In genomic region chr7:45061352-45061751, GRCh38 we compare ENCODE assay signal across 22 cellular contexts. TPM values are rescaled to one million over a fixed set of nuclear protein-coding genes. Genes with fewer than 3 reads are reported as not detected.
DNase-seq lines count a peak whose midpoint lies in the region; ATAC-seq and TF ChIP-seq lines count a peak whose summit lies in the region.
"Had no signal": no experiment of that assay in that cellular context is flagged by ENCODE, and none has a peak within 500 bp of the region (broad histone marks: within the 10 kb centered on the region; RNA-seq: fewer than 3 reads in every experiment).

No MANE protein-coding gene starts in this region.

- WGBS in prostate gland = 95% methylated on average over 2 of the region's 2 CpGs

- TF ChIP-seq CTCF in activated B cell treated with CpG ODN at 0.5 μM for 24 hours (IDR thresholded peaks at IDR 0.05) (no peak), foreskin fibroblast (IDR thresholded peaks at IDR 0.05; ENCODE audit: low read depth, low read length) (no peak), prostate gland (IDR thresholded peaks at IDR 0.05) (no peak)

- H3K4me3 ChIP-seq in foreskin fibroblast (ENCODE audit: low read depth in 1 of 2, low read length in 2 of 2) (no peak overlapping the region), prostate gland (no peak overlapping the region)
- H3K4me3 ChIP-seq: esophagus muscularis mucosa, gastrocnemius medialis had no signal

- H3K9me3 ChIP-seq in prostate gland = no peaks in the 10 kb centered on the region
- H3K9me3 ChIP-seq: esophagus muscularis mucosa, gastrocnemius medialis, SK-N-SH had no signal

- POLR2A ChIA-PET in activated B cell treated with CpG ODN at 0.5 μM for 24 hours (lab: Charles Lee) = interaction anchor here (0.7 to 1.3 kb wide), 4 partner anchors 25 to 83 kb away, joined by 3 to 7 read pairs (median 5); partner anchors contain the start of genes MYO1G and TBRG4

- peaks cover 0 to 5% of the 10 kb centered on the region in 2 donors for H3K9me3 Mint-ChIP-seq in activated naive CD4-positive, alpha-beta T cell treated with anti-CD3 and anti-CD28 coated beads, Interleukin-2, amount 50 U/mL, for 72 hours
- no peaks in the 10 kb centered on the region for H3K9me3 Mint-ChIP-seq in activated B cell treated with CpG ODN at 0.5 μM for 24 hours
- H3K9me3 Mint-ChIP-seq in dendritic cell treated with granulocyte-macrophage colony-stimulating factor and Interleukin-4, amounts not matched to agents 40 ng/mL and 50 ng/mL, for 4 days = no peaks in the 10 kb centered on the region
- H3K9me3 Mint-ChIP-seq in stimulated activated effector memory CD8-positive, alpha-beta T cell treated with anti-CD3 and anti-CD28 coated beads, Interleukin-12 subunit alpha, Interleukin-12 subunit beta, amount 100 ng/mL, for 72 hours = no peaks in the 10 kb centered on the region

- DNase-seq in activated naive CD4-positive, alpha-beta T cell treated with anti-CD3 and anti-CD28 coated beads, Interleukin-2, amount 50 U/mL, for 72 hours (ENCODE audit: low spot score in 2 of 2) = no peak
- DNase-seq in activated naive CD4-positive, alpha-beta T cell treated with anti-CD3 and anti-CD28 coated beads, Interleukin-2, amount 50 U/mL, for 16 hours = no peak
- DNase-seq in activated B cell treated with CpG ODN at 0.5 μM for 24 hours (no peak), foreskin fibroblast (no peak), DMS79 (lab: John Stamatoyannopoulos, UW) (no peak), prostate gland (ENCODE audit: low spot score) (no peak)
- DNase-seq in stimulated activated effector memory CD8-positive, alpha-beta T cell treated with anti-CD3 and anti-CD28 coated beads, Interleukin-12 subunit alpha, Interleukin-12 subunit beta, amount 100 ng/mL, for 72 hours (ENCODE audit: low spot score in 2 of 2) = no peak
- DNase-seq: CD4-positive, alpha-beta memory T cell; effector CD8-positive, alpha-beta T cell; gastrocnemius medialis; GF-D8; hippocampal formation; KBM-7; NCI-H1694; NCI-H2171; NCI-H526; RPMI8226; SK-N-SH; stimulated activated CD4-positive, alpha-beta T cell treated with anti-CD3 and anti-CD28 coated beads, Interleukin-1b, Interleukin-23, amount 100 ng/mL, for 48 hours; stimulated activated naive CD4-positive, alpha-beta T cell had no signal

- peak in 1 of 2 donors; percentile 60 for ATAC-seq in activated naive CD4-positive, alpha-beta T cell treated with anti-CD3 and anti-CD28 coated beads, Interleukin-2, amount 50 U/mL, for 72 hours
- no peak for ATAC-seq in activated B cell treated with CpG ODN at 0.5 μM for 24 hours (ENCODE audit: low read depth)
- no peak for ATAC-seq in stimulated activated effector memory CD8-positive, alpha-beta T cell treated with anti-CD3 and anti-CD28 coated beads, Interleukin-12 subunit alpha, Interleukin-12 subunit beta, amount 100 ng/mL, for 72 hours
- ATAC-seq: gastrocnemius medialis had no signal

- H3K27me3 ChIP-seq in prostate gland (replicated peaks; ENCODE audit: insufficient read depth) = no peaks in the 10 kb centered on the region
- H3K27me3 ChIP-seq: esophagus muscularis mucosa, gastrocnemius medialis had no signal

- CTCF ChIA-PET in activated B cell treated with CpG ODN at 0.5 μM for 24 hours (lab: Charles Lee) = no interaction called here

- no peak overlapping the region for H3K4me3 Mint-ChIP-seq in activated B cell treated with CpG ODN at 0.5 μM for 24 hours
- H3K4me3 Mint-ChIP-seq in dendritic cell treated with granulocyte-macrophage colony-stimulating factor and Interleukin-4, amounts not matched to agents 40 ng/mL and 50 ng/mL, for 4 days = no peak overlapping the region
- no peak overlapping the region for H3K4me3 Mint-ChIP-seq in stimulated activated effector memory CD8-positive, alpha-beta T cell treated with anti-CD3 and anti-CD28 coated beads, Interleukin-12 subunit alpha, Interleukin-12 subunit beta, amount 100 ng/mL, for 72 hours

- intact Hi-C loops in activated B cell treated with CpG ODN at 0.5 μM for 24 hours (cut with micrococcal nuclease) (loop anchor here (5.0 kb wide), 2 partner anchors 51 to 59 kb away; partner anchors contain the start of genes CCM2 and TBRG4), prostate gland (cut with DNase I) (no loop called here)
- intact Hi-C loops in dendritic cell treated with granulocyte-macrophage colony-stimulating factor and Interleukin-4, amounts not matched to agents 40 ng/mL and 50 ng/mL, for 4 days (cut with micrococcal nuclease) = no loop called here

- no peak overlapping the region for H3K27ac ChIP-seq in prostate gland
- H3K27ac ChIP-seq: esophagus muscularis mucosa, gastrocnemius medialis had no signal

- H3K36me3 ChIP-seq in prostate gland = no peaks in the 10 kb centered on the region

- H3K36me3 Mint-ChIP-seq in activated naive CD4-positive, alpha-beta T cell treated with anti-CD3 and anti-CD28 coated beads, Interleukin-2, amount 50 U/mL, for 72 hours = peaks cover 6 to 49% of the 10 kb centered on the region in 2 donors
- peaks cover 68% of the 10 kb centered on the region for H3K36me3 Mint-ChIP-seq in activated B cell treated with CpG ODN at 0.5 μM for 24 hours (ENCODE audit: low read depth)
- peaks cover 80% of the 10 kb centered on the region for H3K36me3 Mint-ChIP-seq in dendritic cell treated with granulocyte-macrophage colony-stimulating factor and Interleukin-4, amounts not matched to agents 40 ng/mL and 50 ng/mL, for 4 days (ENCODE audit: low read depth)
- H3K36me3 Mint-ChIP-seq in stimulated activated effector memory CD8-positive, alpha-beta T cell treated with anti-CD3 and anti-CD28 coated beads, Interleukin-12 subunit alpha, Interleukin-12 subunit beta, amount 100 ng/mL, for 72 hours = peaks cover 50% of the 10 kb centered on the region

- peaks cover 61% of the 10 kb centered on the region for H3K4me1 Mint-ChIP-seq in activated B cell treated with CpG ODN at 0.5 μM for 24 hours
- peaks cover 47% of the 10 kb centered on the region for H3K4me1 Mint-ChIP-seq in dendritic cell treated with granulocyte-macrophage colony-stimulating factor and Interleukin-4, amounts not matched to agents 40 ng/mL and 50 ng/mL, for 4 days (ENCODE audit: low read depth)
- peaks cover 76% of the 10 kb centered on the region for H3K4me1 Mint-ChIP-seq in stimulated activated effector memory CD8-positive, alpha-beta T cell treated with anti-CD3 and anti-CD28 coated beads, Interleukin-12 subunit alpha, Interleukin-12 subunit beta, amount 100 ng/mL, for 72 hours

- H3K27me3 Mint-ChIP-seq in activated B cell treated with CpG ODN at 0.5 μM for 24 hours = no peaks in the 10 kb centered on the region
- no peaks in the 10 kb centered on the region for H3K27me3 Mint-ChIP-seq in dendritic cell treated with granulocyte-macrophage colony-stimulating factor and Interleukin-4, amounts not matched to agents 40 ng/mL and 50 ng/mL, for 4 days
- H3K27me3 Mint-ChIP-seq: CD4-positive, alpha-beta memory T cell had no signal

- no peaks in the 10 kb centered on the region for H3K4me1 ChIP-seq in prostate gland (replicated peaks)
- H3K4me1 ChIP-seq: esophagus muscularis mucosa, gastrocnemius medialis had no signal

- no peak for TF ChIP-seq POLR2A in prostate gland (IDR thresholded peaks at IDR 0.05)

- peak overlapping the region; percentile 1 to 83 for H3K27ac Mint-ChIP-seq in activated naive CD4-positive, alpha-beta T cell treated with anti-CD3 and anti-CD28 coated beads, Interleukin-2, amount 50 U/mL, for 72 hours
- H3K27ac Mint-ChIP-seq in activated B cell treated with CpG ODN at 0.5 μM for 24 hours = peak overlapping the region; percentile 64
- peak overlapping the region; percentile 77 for H3K27ac Mint-ChIP-seq in dendritic cell treated with granulocyte-macrophage colony-stimulating factor and Interleukin-4, amounts not matched to agents 40 ng/mL and 50 ng/mL, for 4 days
- H3K27ac Mint-ChIP-seq in stimulated activated effector memory CD8-positive, alpha-beta T cell treated with anti-CD3 and anti-CD28 coated beads, Interleukin-12 subunit alpha, Interleukin-12 subunit beta, amount 100 ng/mL, for 72 hours = peak overlapping the region; percentile 49

RNA-seq across cellular contexts. Expression of gene NACAD, which starts 27.4 kb away (rescaled TPM):
- total RNA-seq in activated naive CD4-positive, alpha-beta T cell treated with anti-CD3 and anti-CD28 coated beads, Interleukin-2, amount 50 U/mL, for 72 hours = under 1 TPM; 0.09 to 0.19 TPM
- total RNA-seq in activated B cell treated with CpG ODN at 0.5 μM for 24 hours (0.33 and 0.93 TPM in 2 replicates), prostate gland (10 to 100 TPM in 1 of 2 donors, 1 to 10 TPM in 1; 3.5 to 10.3 TPM)
- total RNA-seq: CD4-positive, alpha-beta memory T cell had no signal

RNA-seq across cellular contexts. Expression of gene TBRG4, which starts 50.1 kb away (rescaled TPM):
- 100 to 1,000 TPM; 138 to 184 TPM for total RNA-seq in activated naive CD4-positive, alpha-beta T cell treated with anti-CD3 and anti-CD28 coated beads, Interleukin-2, amount 50 U/mL, for 72 hours
- total RNA-seq in activated B cell treated with CpG ODN at 0.5 μM for 24 hours (109 and 128 TPM in 2 replicates), prostate gland (10 to 100 TPM; 46.4 to 76.3 TPM)
